In the genomic region with DNA sequence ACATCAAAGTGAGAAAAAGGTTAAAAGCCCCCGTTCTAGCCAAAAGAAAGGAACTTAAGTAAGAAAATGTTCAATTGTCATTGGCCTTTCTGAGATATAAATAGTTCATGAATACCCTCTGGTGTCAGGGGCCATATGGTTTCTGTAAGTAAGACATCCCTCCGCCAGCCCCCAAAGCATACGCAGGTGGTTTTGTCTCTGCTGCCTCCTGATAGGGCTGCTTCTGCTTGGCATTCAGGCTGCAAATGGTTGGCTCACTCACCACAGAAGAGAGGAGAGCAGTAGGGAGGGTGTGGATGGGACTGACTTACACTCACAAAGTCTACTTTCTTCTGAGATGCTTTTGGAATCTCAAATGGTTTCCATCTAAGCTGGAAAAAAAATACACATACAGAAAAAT, we compare ENCODE assay signal across 21 cellular contexts. TPM values are rescaled to one million over a fixed set of nuclear protein-coding genes. Genes with fewer than 3 reads are reported as not detected.
DNase-seq lines count a peak whose midpoint lies in the region; ATAC-seq and TF ChIP-seq lines count a peak whose summit lies in the region.
"Had no signal": no experiment of that assay in that cellular context is flagged by ENCODE, and none has a peak within 500 bp of the region (broad histone marks: within the 10 kb centered on the region; RNA-seq: fewer than 3 reads in every experiment).

No MANE protein-coding gene starts in this region.

- no peaks in the 10 kb centered on the region for H3K27me3 Mint-ChIP-seq in glutamatergic neuron (ENCODE audit: unreplicated experiment)
- H3K27me3 Mint-ChIP-seq: CD8-positive, alpha-beta memory T cell had no signal

- no peak for TF ChIP-seq POLR2A in right lobe of liver (IDR thresholded peaks at IDR 0.05)

- TF ChIP-seq CTCF in glutamatergic neuron (IDR thresholded peaks at IDR 0.05; ENCODE audit: partially characterized antibody, unreplicated experiment), result no peak
- TF ChIP-seq CTCF in right lobe of liver (IDR thresholded peaks at IDR 0.05), result no peak
- no peak for TF ChIP-seq CTCF in psoas muscle (IDR thresholded peaks at IDR 0.05)

- WGBS in right lobe of liver (ENCODE audit: insufficient coverage, low coverage, low lambda C conversion rate, missing lambda C conversion rate), result 75% methylated on average over 3 of the region's 3 CpGs
- 66 to 75% (median 72%) methylated on average over 3 of the region's 3 CpGs for WGBS in psoas muscle, 3 donors

- H3K9me3 Mint-ChIP-seq in glutamatergic neuron (ENCODE audit: unreplicated experiment), result peaks cover 5% of the 10 kb centered on the region
- H3K9me3 Mint-ChIP-seq: CD8-positive, alpha-beta memory T cell had no signal

- H3K27ac Mint-ChIP-seq in glutamatergic neuron (ENCODE audit: unreplicated experiment), result peak overlapping the region; percentile 75
- H3K27ac Mint-ChIP-seq: H9 had no signal

- H3K4me1 Mint-ChIP-seq in glutamatergic neuron (ENCODE audit: low read depth, unreplicated experiment), result peaks cover 17% of the 10 kb centered on the region
- H3K4me1 Mint-ChIP-seq: CD8-positive, alpha-beta memory T cell had no signal

- in situ Hi-C loops in G401 (cut with HindIII; ENCODE audit: low sequenced_read_pairs), result no loop called here

- H3K4me3 Mint-ChIP-seq in glutamatergic neuron (ENCODE audit: unreplicated experiment), result peak overlapping the region; percentile 32
- H3K4me3 Mint-ChIP-seq: CD8-positive, alpha-beta memory T cell; H9 had no signal

- no peaks in the 10 kb centered on the region for H3K36me3 Mint-ChIP-seq in glutamatergic neuron (ENCODE audit: unreplicated experiment)

- H3K9me3 ChIP-seq in right lobe of liver (no peaks in the 10 kb centered on the region), psoas muscle (no peaks in the 10 kb centered on the region)

- ATAC-seq in SK-N-SH treated with all-trans-retinoic acid at 6 μM for 48 hours (peak; percentile 51; the same call in 1 of the 3 replicates), HG03095 (IDR thresholded peaks at IDR 0.05; ENCODE audit: unreplicated experiment) (no peak), right lobe of liver (no peak), psoas muscle (no peak)

- DNase-seq in G401 (ENCODE audit: low spot score), result peak; percentile 84
- DNase-seq in NCI-H2171 treated with DMSO at 0.1 percent for 48 hours (lab: John Stamatoyannopoulos, UW), result peak; percentile 87
- DNase-seq in glutamatergic neuron, result peak; percentile 40
- no peak for DNase-seq in right lobe of liver
- DNase-seq in SKM-1 (lab: John Stamatoyannopoulos, UW; ENCODE audit: unreplicated experiment), result no peak
- DNase-seq in psoas muscle, result no peak
- DNase-seq: CD8-positive, alpha-beta memory T cell; DMS79 treated with DMSO at 0.1 percent for 48 hours; H9; Kasumi-1; MM.1S; NCI-H1092; NCI-H1436 treated with DMSO at 0.1 percent for 48 hours; NCI-H2081; NCI-H510A treated with DMSO at 0.1 percent for 48 hours; OCI-M1; Right ventricle myocardium superior; T-helper 1 cell had no signal

- intact Hi-C loops in right lobe of liver (cut with DNase I), result no loop called here
- intact Hi-C loops in psoas muscle (cut with DNase I), result no loop called here

- H3K27me3 ChIP-seq in right lobe of liver (no peaks in the 10 kb centered on the region), psoas muscle (ENCODE audit: insufficient read depth in 3 of 3, low read length in 2 of 3) (no peaks in the 10 kb centered on the region)

- H3K4me3 ChIP-seq in right lobe of liver (no peak overlapping the region), psoas muscle (no peak overlapping the region)
- H3K4me3 ChIP-seq: SK-N-MC had no signal

- no peak overlapping the region for H3K27ac ChIP-seq in right lobe of liver
- no peak overlapping the region for H3K27ac ChIP-seq in psoas muscle
- H3K27ac ChIP-seq: SK-N-MC had no signal

- H3K4me1 ChIP-seq in right lobe of liver (no peaks in the 10 kb centered on the region), psoas muscle (no peaks in the 10 kb centered on the region)

- peaks cover 0 to 97% (median 37%) of the 10 kb centered on the region in 4 donors for H3K36me3 ChIP-seq in right lobe of liver
- H3K36me3 ChIP-seq in psoas muscle (ENCODE audit: insufficient read depth in 1 of 2, low read depth in 1 of 2), result no peaks in the 10 kb centered on the region

TF ChIP-seq in SK-N-SH treated with all-trans-retinoic acid at 6 μM for 48 hours, 23 proteins besides CTCF, POLR2A, EP300 and RAD21:
- 0 out of 2 replicates have a peak, but pooled peaks have one; percentile 16 for TF ChIP-seq TCF4 (CRISPR knock-in tag; IDR thresholded peaks at IDR 0.05; ENCODE audit: borderline replicate concordance)
- TF ChIP-seq, protein P1, sequence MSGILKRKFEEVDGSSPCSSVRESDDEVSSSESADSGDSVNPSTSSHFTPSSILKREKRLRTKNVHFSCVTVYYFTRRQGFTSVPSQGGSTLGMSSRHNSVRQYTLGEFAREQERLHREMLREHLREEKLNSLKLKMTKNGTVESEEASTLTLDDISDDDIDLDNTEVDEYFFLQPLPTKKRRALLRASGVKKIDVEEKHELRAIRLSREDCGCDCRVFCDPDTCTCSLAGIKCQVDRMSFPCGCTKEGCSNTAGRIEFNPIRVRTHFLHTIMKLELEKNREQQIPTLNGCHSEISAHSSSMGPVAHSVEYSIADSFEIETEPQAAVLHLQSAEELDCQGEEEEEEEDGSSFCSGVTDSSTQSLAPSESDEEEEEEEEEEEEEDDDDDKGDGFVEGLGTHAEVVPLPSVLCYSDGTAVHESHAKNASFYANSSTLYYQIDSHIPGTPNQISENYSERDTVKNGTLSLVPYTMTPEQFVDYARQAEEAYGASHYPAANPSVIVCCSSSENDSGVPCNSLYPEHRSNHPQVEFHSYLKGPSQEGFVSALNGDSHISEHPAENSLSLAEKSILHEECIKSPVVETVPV (CRISPR knock-in tag; IDR thresholded peaks at IDR 0.05), result no peak
TF ChIP-seq in SK-N-SH treated with all-trans-retinoic acid at 6 μM for 48 hours: peak in this region for 1.

RNA-seq across cellular contexts. Expression of a gene that starts 29.8 kb away (rescaled TPM):
- total RNA-seq in G401 (2014; rRNA removed; shearing (Covaris generic)), result not detected in 2 replicates
- total RNA-seq in glutamatergic neuron (ENCODE audit: unreplicated experiment) (not detected), right lobe of liver (100 to 1,000 TPM; 117 to 610 (median 341) TPM), psoas muscle (under 1 TPM in 2 of 4 donors, not detected in 2; 0.40 to 0.46 TPM)
- under 1 TPM; 0.09 to 0.46 (median 0.13) TPM for polyA plus RNA-seq in psoas muscle
- total RNA-seq: Right ventricle myocardium superior had no signal
- polyA plus RNA-seq: CD8-positive, alpha-beta memory T cell had no signal

RNA-seq across cellular contexts. Expression of a gene that starts 56.1 kb away (rescaled TPM):
- total RNA-seq in G401 (2014; rRNA removed; shearing (Covaris generic)), result 127 and 148 TPM in 2 replicates
- total RNA-seq in glutamatergic neuron (ENCODE audit: unreplicated experiment), result 119 TPM
- 10 to 100 TPM; 69.3 to 98.9 (median 77.5) TPM for total RNA-seq in right lobe of liver
- total RNA-seq in psoas muscle, result 100 to 1,000 TPM; 301 to 379 (median 314) TPM
- 100 to 1,000 TPM; 297 to 542 (median 382) TPM for polyA plus RNA-seq in psoas muscle

Comparison
In these comparisons a context has a peak if more than half of its experiments do, and no peak if none do; other contexts are left out.
1. DNase-seq: peak in G401 (single experiment), NCI-H2171 treated with DMSO at 0.1 percent for 48 hours (single experiment) and glutamatergic neuron (single experiment); none in right lobe of liver (0 of 3), SKM-1 (single experiment) and psoas muscle (0 of 2).
2. RNA of a gene that starts 29.8 kb away (total RNA-seq): 117 to 610 TPM in right lobe of liver; 0.40 to 0.46 TPM in psoas muscle, not detected in glutamatergic neuron (single experiment) and not detected in G401; every median in the first group is over 10 times any median in the second.